ENCODE assay signal across 8 cellular contexts in genomic region chr22:29553391-29554224, GRCh38. TPM values are rescaled to one million over a fixed set of nuclear protein-coding genes. Genes with fewer than 3 reads are reported as not detected.
A peak's percentile ranks its signal among the peaks of the same experiment; 100 is the strongest.
DNase-seq lines count a peak whose midpoint lies in the region; ATAC-seq and TF ChIP-seq lines count a peak whose summit lies in the region.

TSS of gene THOC5 (minus strand) at chr22:29553757. CDS start at chr22:29549147, 4,610 bp downstream.

- peak within 1 kb of the TSS; percentile 79 for H3K9ac ChIP-seq in SK-N-SH

- CTCF ChIA-PET in SK-N-SH (lab: Yijun Ruan, JAX): interaction anchor here (0.7 to 2.8 kb wide), 14 partner anchors 9 to 452 kb away, joined by 3 to 13 read pairs (median 4); partner anchors contain the start of gene NIPSNAP1

- no peaks in the 10 kb centered on the region for H3K9me2 ChIP-seq in SK-N-SH

- peaks cover 42% of the 10 kb centered on the region for H3K79me2 ChIP-seq in SK-N-SH (ENCODE audit: insufficient read depth)

- TF ChIP-seq CTCF in GM10266 (IDR thresholded peaks at IDR 0.05; ENCODE audit: control insufficient read depth, insufficient read depth, low read depth, missing control alignments) (peak; percentile 77), SK-N-SH (IDR thresholded peaks at IDR 0.05) (peak; percentile 73), suprapubic skin (IDR thresholded peaks at IDR 0.05) (peak in 1 of 2 donors; percentile 60)

- H3K4me2 ChIP-seq in SK-N-SH: peak within 1 kb of the TSS; percentile 90

- TF ChIP-seq EP300 in SK-N-SH (IDR thresholded peaks at IDR 0.05; ENCODE audit: borderline replicate concordance in 1 of 2, low read depth in 1 of 2, low read length in 1 of 2): peak in 1 of 2 experiments; percentile 23; a peak in 2 of 4 replicates
- no peak for TF ChIP-seq EP300 in suprapubic skin (IDR thresholded peaks at IDR 0.05)

- ATAC-seq in HG02588 (IDR thresholded peaks at IDR 0.05; ENCODE audit: unreplicated experiment): peak; percentile 94

- under 1% methylated on average over 28 of the region's 43 CpGs for WGBS in SK-N-SH (ENCODE audit: low lambda C conversion rate)
- WGBS in suprapubic skin: under 1% methylated on average over 18 of the region's 43 CpGs

- H3K4me3 ChIP-seq in SK-N-SH (ENCODE audit: low read depth in 2 of 2, low read length in 1 of 2) (peak within 1 kb of the TSS; percentile 77 to 88), suprapubic skin (peak within 1 kb of the TSS; percentile 87)

- H3K36me3 ChIP-seq in SK-N-SH (replicated peaks in 1 of 2; ENCODE audit: control insufficient read depth in 1 of 2, insufficient read depth in 2 of 2, low read length in 1 of 2) (peaks cover 32 to 33% of the 10 kb centered on the region in 2 experiments), suprapubic skin (peaks cover 33% of the 10 kb centered on the region)

- no peaks in the 10 kb centered on the region for H3K9me3 ChIP-seq in SK-N-SH
- H3K9me3 ChIP-seq in suprapubic skin: no peaks in the 10 kb centered on the region

- H3K4me1 ChIP-seq in SK-N-SH (ENCODE audit: control insufficient read depth in 1 of 2, insufficient read depth in 2 of 2, low read depth in 1 of 2, low read length in 1 of 2) (peaks cover 6 to 12% of the 10 kb centered on the region in 2 experiments; a peak in 3 of 4 replicates), suprapubic skin (peaks cover 16% of the 10 kb centered on the region)

- peak within 1 kb of the TSS; percentile 75 for H2AFZ ChIP-seq in SK-N-SH (ENCODE audit: low read depth)

- peak in 1 of 2 donors; percentile 24 for TF ChIP-seq POLR2A in suprapubic skin (IDR thresholded peaks at IDR 0.05)

- peak within 1 kb of the TSS; percentile 79 to 92 for H3K27ac ChIP-seq in SK-N-SH (ENCODE audit: low read depth in 2 of 2, low read length in 1 of 2)
- peak within 1 kb of the TSS; percentile 86 for H3K27ac ChIP-seq in suprapubic skin

- DNase-seq in GM10266 (ENCODE audit: extremely low spot score) (peak; percentile 96), NCI-H1048 (lab: John Stamatoyannopoulos, UW) (peak; percentile 85), SK-N-SH (peak; percentile 96), germinal center (ENCODE audit: low spot score) (peak; percentile 91), nucleus accumbens (lab: John Stamatoyannopoulos, UW) (peak; percentile 70 to 96 (median 93)), suprapubic skin (ENCODE audit: low spot score in 2 of 2) (peak; percentile 95 to 96)
- peak; percentile 91 for DNase-seq in activated naive CD4-positive, alpha-beta T cell treated with anti-CD3 and anti-CD28 coated beads, Interleukin-2, amount 50 U/mL, for 16 hours

- TF ChIP-seq RAD21 in SK-N-SH (IDR thresholded peaks at IDR 0.05; ENCODE audit: low read length): peak; percentile 20; the same call in 1 of the 2 replicates

- H3K27me3 ChIP-seq in SK-N-SH (ENCODE audit: insufficient read depth) (no peaks in the 10 kb centered on the region), suprapubic skin (no peaks in the 10 kb centered on the region)

- H3F3A ChIP-seq in SK-N-SH (replicated peaks; ENCODE audit: insufficient read depth): peaks cover 20% of the 10 kb centered on the region

- POLR2A ChIA-PET in SK-N-SH (lab: Yijun Ruan, JAX): interaction anchor here (0.6 to 2.6 kb wide), 16 partner anchors 8 to 267 kb away, joined by 3 to 18 read pairs (median 4); partner anchors contain the start of genes GAS2L1, NEFH, NF2 and NIPSNAP1

- no peaks in the 10 kb centered on the region for H4K20me1 ChIP-seq in SK-N-SH (ENCODE audit: insufficient read depth)

TF ChIP-seq in SK-N-SH, 30 proteins besides CTCF, POLR2A, EP300 and RAD21 (continues in another document):
- TF ChIP-seq NFIC (IDR thresholded peaks at IDR 0.05; ENCODE audit: borderline replicate concordance) (peak; percentile 12; the same call in 1 of the 2 replicates), RCOR1 (IDR thresholded peaks at IDR 0.05; ENCODE audit: low read length) (peak; percentile 66), YY1 (IDR thresholded peaks at IDR 0.05; ENCODE audit: low read depth) (peak; percentile 67; the same call in 1 of the 2 replicates), IRF3 (IDR thresholded peaks at IDR 0.05; ENCODE audit: low read depth, low read length) (no peak), GABPA (IDR thresholded peaks at IDR 0.05; ENCODE audit: low read depth) (peak; percentile 97), RXRA (IDR thresholded peaks at IDR 0.05; ENCODE audit: borderline replicate concordance, low read depth) (no peak), ZBTB33 (IDR thresholded peaks at IDR 0.05; ENCODE audit: borderline replicate concordance, low read depth) (peak; percentile 42; the same call in 1 of the 2 replicates), JUND (IDR thresholded peaks at IDR 0.05) (0 out of 2 replicates have a peak, but pooled peaks have one; percentile 15), RFX5 (IDR thresholded peaks at IDR 0.05; ENCODE audit: low read length) (peak; percentile 63; the same call in 1 of the 2 replicates), POLR2AphosphoS5 (IDR thresholded peaks at IDR 0.05; ENCODE audit: low read depth, low read length) (peak; percentile 91), PBX3 (IDR thresholded peaks at IDR 0.05) (0 out of 2 replicates have a peak, but pooled peaks have one; percentile 3), TCF12 (IDR thresholded peaks at IDR 0.05) (peak; percentile 39), FOXJ3 (CRISPR knock-in tag; IDR thresholded peaks at IDR 0.05) (peak; percentile 71), TEAD4 (IDR thresholded peaks at IDR 0.05; ENCODE audit: borderline replicate concordance, insufficient read depth) (no peak), CHD2 (IDR thresholded peaks at IDR 0.05; ENCODE audit: low read length, partially characterized antibody) (peak; percentile 78), MEF2A (IDR thresholded peaks at IDR 0.05; ENCODE audit: borderline replicate concordance, low read depth) (no peak), USF1 (IDR thresholded peaks at IDR 0.05; ENCODE audit: borderline replicate concordance, low read depth) (no peak), MAX (IDR thresholded peaks at IDR 0.05; ENCODE audit: low read depth) (peak; percentile 99), TAF1 (IDR thresholded peaks at IDR 0.05; ENCODE audit: borderline replicate concordance, low read depth, low read length) (peak; percentile 80), ELF1 (IDR thresholded peaks at IDR 0.05) (peak; percentile 92), NRF1 (IDR thresholded peaks at IDR 0.05; ENCODE audit: low read depth, low read length) (0 out of 2 replicates have a peak, but pooled peaks have one; percentile 37), USF2 (IDR thresholded peaks at IDR 0.05; ENCODE audit: borderline replicate concordance, low read depth, low read length) (no peak)

RNA-seq across cellular contexts. Expression of gene THOC5, which starts in this region (rescaled TPM):
- 95.9 and 141 TPM in 2 replicates for polyA plus RNA-seq in SK-N-SH (2012; rRNA removed)
- 64.7 and 68.6 TPM in 2 replicates for polyA plus RNA-seq in SK-N-SH (2012; cell fraction: cytosol; rRNA removed)
- polyA plus RNA-seq in SK-N-SH (2012; cell fraction: nucleus; rRNA removed): 373 and 391 TPM in 2 replicates
- total RNA-seq in suprapubic skin: 10 to 100 TPM; 19.8 to 41.5 (median 27.8) TPM

Comparison
In these comparisons a context has a peak if more than half of its experiments do, and no peak if none do; other contexts are left out.
1. Peak in every context shown above with its lines: DNase-seq, ATAC-seq, H3K4me3 ChIP-seq and H3K27ac ChIP-seq.